8 cellular contexts compared by ENCODE assay signal in the genomic region with DNA sequence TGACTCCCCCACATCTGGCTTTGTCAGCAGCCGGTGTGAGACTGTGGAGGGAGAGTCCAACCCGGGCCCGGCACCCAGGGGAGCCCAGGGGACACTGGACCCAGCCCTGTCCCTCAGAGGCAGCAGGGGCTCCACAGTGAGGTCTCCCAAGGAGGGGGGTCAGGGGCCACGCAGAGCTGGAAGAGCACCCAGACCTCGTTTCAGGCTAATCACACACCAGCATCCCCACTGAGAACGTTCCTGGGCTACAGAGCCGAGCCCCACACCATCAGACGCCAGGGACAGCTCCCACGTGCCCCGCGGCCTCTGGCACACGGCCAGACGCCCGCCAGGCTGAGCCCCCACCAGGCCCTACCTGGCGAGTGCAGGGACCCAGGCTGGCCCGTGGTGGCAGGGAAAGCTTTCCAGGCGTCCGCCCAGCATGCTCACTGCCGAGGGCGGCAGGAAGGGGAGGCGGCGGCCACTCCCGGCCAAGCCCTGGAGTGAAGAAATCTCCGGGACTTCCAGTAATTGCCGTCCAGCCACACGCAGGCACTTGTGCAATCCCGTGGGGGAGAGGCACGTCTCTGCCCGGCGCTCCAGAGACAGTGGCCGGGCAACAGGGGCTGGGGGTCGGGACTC. TPM values are rescaled to one million over a fixed set of nuclear protein-coding genes. Genes with fewer than 3 reads are reported as not detected.
DNase-seq lines count a peak whose midpoint lies in the region; ATAC-seq, FAIRE-seq and TF ChIP-seq lines count a peak whose summit lies in the region.

No MANE protein-coding gene starts in this region.

- TF ChIP-seq CTCF in breast epithelium (IDR thresholded peaks at IDR 0.05) (peak in 2 of 3 donors; percentile 10 to 15), kidney (IDR thresholded peaks at IDR 0.05; ENCODE audit: borderline replicate concordance, extremely low read depth, insufficient read depth) (no peak), spleen (IDR thresholded peaks at IDR 0.05 in 8 of 11, conservative IDR thresholded peaks at IDR 0.05 in 3 of 11) (peak in 2 of 11 experiments; percentile 21 to 23)

- 22 to 61% (median 36%) methylated on average over 7 to 32 of the region's 32 CpGs for WGBS in spleen, 5 donors

- DNase-seq in HuH-7 (ENCODE audit: low spot score): peak; percentile 96
- peak; percentile 81 to 84 for DNase-seq in breast epithelium (ENCODE audit: low spot score in 2 of 2)
- DNase-seq in kidney: peak; percentile 97
- DNase-seq in spleen: peak; percentile 95

- TF ChIP-seq POLR2A in breast epithelium (IDR thresholded peaks at IDR 0.05) (peak; percentile 20), spleen (IDR thresholded peaks at IDR 0.05) (no peak)

- H3K4me3 Mint-ChIP-seq in stimulated activated memory B cell treated with anti-CD40 and anti-IgM and Interleukin-4, amounts not matched to agents 10 μg/mL and 1 μg/mL and 100 μg/mL, for 72 hours: no peak overlapping the region

- H3K9me3 ChIP-seq in breast epithelium: no peaks in the 10 kb centered on the region
- no peaks in the 10 kb centered on the region for H3K9me3 ChIP-seq in kidney (ENCODE audit: control insufficient read depth in 1 of 2, low read length in 2 of 2)
- H3K9me3 ChIP-seq in spleen: no peaks in the 10 kb centered on the region

- H3K27me3 ChIP-seq in breast epithelium: no peaks in the 10 kb centered on the region
- no peaks in the 10 kb centered on the region for H3K27me3 ChIP-seq in spleen (replicated peaks in 1 of 7)

- no peak for ATAC-seq in stimulated activated memory B cell treated with anti-CD40 and anti-IgM and Interleukin-4, amounts not matched to agents 10 μg/mL and 1 μg/mL and 100 μg/mL, for 72 hours
- ATAC-seq in HG03432 (IDR thresholded peaks at IDR 0.05; ENCODE audit: unreplicated experiment) (no peak), HG03342 (IDR thresholded peaks at IDR 0.05; ENCODE audit: unreplicated experiment) (no peak), GM18907 (IDR thresholded peaks at IDR 0.05; ENCODE audit: unreplicated experiment) (no peak)

- FAIRE-seq in kidney (lab: Jason Lieb, UNC): no peak

- no peaks in the 10 kb centered on the region for H3K9me3 Mint-ChIP-seq in stimulated activated memory B cell treated with anti-CD40 and anti-IgM and Interleukin-4, amounts not matched to agents 10 μg/mL and 1 μg/mL and 100 μg/mL, for 72 hours

- H3K4me3 ChIP-seq in breast epithelium (peak overlapping the region; percentile 26 to 70 (median 33)), kidney (ENCODE audit: low read length in 2 of 2) (peak overlapping the region in 1 of 2 donors; percentile 37), spleen (peak overlapping the region in 7 of 8 donors; percentile 19 to 62 (median 37))

- peak overlapping the region in 1 of 2 donors; percentile 71 for H3K9ac ChIP-seq in kidney (ENCODE audit: low read length in 2 of 2)

- H3K4me1 Mint-ChIP-seq in stimulated activated memory B cell treated with anti-CD40 and anti-IgM and Interleukin-4, amounts not matched to agents 10 μg/mL and 1 μg/mL and 100 μg/mL, for 72 hours: peaks cover 4% of the 10 kb centered on the region

- intact Hi-C loops in breast epithelium (cut with DNase I; ENCODE audit: low total_unique reads): no loop called here
- intact Hi-C loops in kidney (cut with DNase I): no loop called here
- intact Hi-C loops in spleen (cut with DNase I; ENCODE audit: low total_unique reads): no loop called here

- peak overlapping the region; percentile 92 to 98 for H3K27ac ChIP-seq in breast epithelium
- peak overlapping the region; percentile 91 to 96 for H3K27ac ChIP-seq in kidney (ENCODE audit: low read depth in 2 of 2, low read length in 2 of 2)
- peak overlapping the region; percentile 72 to 95 (median 91) for H3K27ac ChIP-seq in spleen

- H3K4me1 ChIP-seq in breast epithelium (peaks cover 23 to 30% of the 10 kb centered on the region in 2 donors), kidney (ENCODE audit: control insufficient read depth in 1 of 2, insufficient read depth in 1 of 2, low read depth in 1 of 2, low read length in 2 of 2) (peaks cover 9 to 31% of the 10 kb centered on the region in 2 donors), spleen (peaks cover 14 to 97% (median 74%) of the 10 kb centered on the region in 6 donors)

- no peaks in the 10 kb centered on the region for H3K36me3 ChIP-seq in breast epithelium
- peaks cover 0 to 3% of the 10 kb centered on the region in 2 donors for H3K36me3 ChIP-seq in kidney (ENCODE audit: control insufficient read depth in 1 of 2, insufficient read depth in 2 of 2, low read length in 2 of 2)
- peaks cover 0 to 87% (median 38%) of the 10 kb centered on the region in 6 donors for H3K36me3 ChIP-seq in spleen

- no peaks in the 10 kb centered on the region for H3K27me3 Mint-ChIP-seq in stimulated activated memory B cell treated with anti-CD40 and anti-IgM and Interleukin-4, amounts not matched to agents 10 μg/mL and 1 μg/mL and 100 μg/mL, for 72 hours

- no peak overlapping the region for H3K27ac Mint-ChIP-seq in stimulated activated memory B cell treated with anti-CD40 and anti-IgM and Interleukin-4, amounts not matched to agents 10 μg/mL and 1 μg/mL and 100 μg/mL, for 72 hours

- H3K36me3 Mint-ChIP-seq in stimulated activated memory B cell treated with anti-CD40 and anti-IgM and Interleukin-4, amounts not matched to agents 10 μg/mL and 1 μg/mL and 100 μg/mL, for 72 hours: peaks cover 13% of the 10 kb centered on the region

RNA-seq across cellular contexts. Expression of a gene that starts 19.2 kb away (rescaled TPM):
- total RNA-seq in breast epithelium (10 to 100 TPM; 15.4 to 63.3 (median 43.9) TPM), kidney (156 TPM), spleen (100 to 1,000 TPM in 5 of 7 donors, 10 to 100 TPM in 2; 51.7 to 230 (median 168) TPM)
- polyA plus RNA-seq in kidney (ENCODE audit: insufficient read depth, low read depth, low replicate concordance) (12.2 TPM), spleen (10 to 100 TPM; 16.2 to 62.0 (median 29.8) TPM)

RNA-seq across cellular contexts. Expression of a gene that starts 50.7 kb away (rescaled TPM):
- 10 to 100 TPM; 32.8 to 55.0 (median 52.1) TPM for total RNA-seq in breast epithelium
- total RNA-seq in kidney: 57.7 TPM
- 40.7 TPM for polyA plus RNA-seq in kidney (ENCODE audit: insufficient read depth, low read depth, low replicate concordance)
- 10 to 100 TPM; 52.1 to 85.0 (median 75.3) TPM for total RNA-seq in spleen
- polyA plus RNA-seq in spleen: 100 to 1,000 TPM in 1 of 3 donors, 10 to 100 TPM in 2; 44.0 to 107 (median 46.7) TPM

RNA-seq across cellular contexts. Expression of a gene that starts 51.0 kb away (rescaled TPM):
- total RNA-seq in breast epithelium (1,000 to 10,000 TPM in 1 of 3 donors, 100 to 1,000 TPM in 2; 357 to 1,796 (median 492) TPM), kidney (268 TPM), spleen (100 to 1,000 TPM; 138 to 275 (median 216) TPM)
- polyA plus RNA-seq in kidney (ENCODE audit: insufficient read depth, low read depth, low replicate concordance) (966 TPM), spleen (100 to 1,000 TPM; 480 to 562 (median 522) TPM)

RNA-seq across cellular contexts. Expression of a gene that starts 59.7 kb away (rescaled TPM):
- total RNA-seq in breast epithelium: 100 to 1,000 TPM in 1 of 3 donors, 10 to 100 TPM in 2; 65.9 to 175 (median 89.1) TPM
- 158 TPM for total RNA-seq in kidney
- 189 TPM for polyA plus RNA-seq in kidney (ENCODE audit: insufficient read depth, low read depth, low replicate concordance)
- 100 to 1,000 TPM; 106 to 152 (median 123) TPM for total RNA-seq in spleen
- polyA plus RNA-seq in spleen: 100 to 1,000 TPM in 2 of 3 donors, 10 to 100 TPM in 1; 70.8 to 144 (median 105) TPM
